ENCODE assay signal across 32 cellular contexts in genomic region chr15:51516291-51516690, GRCh38.
"Had no signal": no experiment of that assay in that cellular context is flagged by ENCODE, and none has a peak within 500 bp of the region (broad histone marks: within the 10 kb centered on the region; RNA-seq: fewer than 3 reads in every experiment).

No MANE protein-coding gene starts in this region.

- H2AFZ ChIP-seq: PC-9 had no signal

- H3K4me1 ChIP-seq: SJCRH30 had no signal

- H3K4me2 ChIP-seq: PC-9 had no signal

- H3K9me3 ChIP-seq: MG63, SJCRH30 had no signal

- H3K4me3 ChIP-seq: MG63, PC-9, SJCRH30, SK-N-MC had no signal

- H3K27me3 ChIP-seq: MG63, SJCRH30 had no signal

- DNase-seq: Kasumi-1, MG63, NCI-H1048, NCI-H1092 treated with DMSO at 0.1 percent for 48 hours, NCI-H1105 treated with DMSO at 0.1 percent for 48 hours, NCI-H1417, NCI-H1436, NCI-H146, NCI-H1694, NCI-H187, NCI-H1930, NCI-H2029 treated with DMSO at 0.1 percent for 48 hours, NCI-H2081 treated with DMSO at 0.1 percent for 48 hours, NCI-H2107, NCI-H2171, NCI-H226, NCI-H446 treated with DMSO at 0.1 percent for 48 hours, NCI-H510A, NCI-H524, NCI-H526, NCI-H69, NCI-H748 treated with DMSO at 0.1 percent for 48 hours, NCI-H82, PC-9, SHP77, SIG-M5, SJCRH30 had no signal

- H3K27ac ChIP-seq: PC-9, RWPE1, SJCRH30, SK-N-MC had no signal

- H3K36me3 ChIP-seq: MG63, SJCRH30 had no signal

- ATAC-seq: Panc1, Right ventricle myocardium inferior, SK-N-SH treated with all-trans-retinoic acid at 6 μM for 48 hours had no signal
